In genomic region chr13:110529522-110530311, GRCh38 we compare ENCODE assay signal across 24 cellular contexts. TPM values are rescaled to one million over a fixed set of nuclear protein-coding genes. Genes with fewer than 3 reads are reported as not detected.
DNase-seq lines count a peak whose midpoint lies in the region; ATAC-seq and TF ChIP-seq lines count a peak whose summit lies in the region.
"Had no signal": no experiment of that assay in that cellular context is flagged by ENCODE, and none has a peak within 500 bp of the region (broad histone marks: within the 10 kb centered on the region; RNA-seq: fewer than 3 reads in every experiment).

No MANE protein-coding gene starts in this region.

- H2AFZ ChIP-seq in neuronal stem cell (ENCODE audit: low read length), result no peak overlapping the region
- H2AFZ ChIP-seq: GM23248 had no signal

- DNase-seq in stimulated activated naive CD8-positive, alpha-beta T cell treated with anti-CD3 and anti-CD28 coated beads, Interleukin-15, amount 100 ng/mL, for 72 hours, result no peak
- DNase-seq in stimulated activated naive CD8-positive, alpha-beta T cell treated with anti-CD3 and anti-CD28 coated beads, Interleukin-15, Interleukin-2, amounts not matched to agents 100 U/mL and 50 U/mL, for 24 hours, result no peak
- no peak for DNase-seq in neuronal stem cell (ENCODE audit: low spot score)
- DNase-seq in mesenteric fat pad (ENCODE audit: low spot score), result no peak
- DNase-seq in NCI-H446 (lab: John Stamatoyannopoulos, UW), result no peak
- DNase-seq in glutamatergic neuron, result no peak
- DNase-seq: ACHN; activated CD4-positive, alpha-beta T cell treated with anti-CD3 and anti-CD28 coated beads for 48 hours; activated CD8-positive, alpha-beta memory T cell treated with anti-CD3 and anti-CD28 coated beads, Interleukin-2, amount 50 U/mL, for 48 hours; activated naive CD4-positive, alpha-beta T cell; CD4-positive, CD25-positive, alpha-beta regulatory T cell; cortex of kidney; DMS53; foreskin fibroblast; GM23248; NCI-H1436; NCI-H2171; NCI-H82; T-helper 9 cell had no signal

- H2AK5ac ChIP-seq in neuronal stem cell (ENCODE audit: low read depth, low read length), result peak overlapping the region; percentile 74

- no peak overlapping the region for H2BK15ac ChIP-seq in neuronal stem cell (ENCODE audit: low read length)

- H3K27ac ChIP-seq in gastroesophageal sphincter (peak overlapping the region in 3 of 4 donors; percentile 12 to 76 (median 70)), neuronal stem cell (replicated peaks; ENCODE audit: low read length) (no peak overlapping the region)
- H3K27ac ChIP-seq: GM23248, SK-N-MC had no signal

- no peak overlapping the region for H2BK12ac ChIP-seq in neuronal stem cell (ENCODE audit: low read length)

- no peak overlapping the region for H2BK5ac ChIP-seq in neuronal stem cell (ENCODE audit: low read length)

- H3K36me3 Mint-ChIP-seq in glutamatergic neuron (ENCODE audit: unreplicated experiment), result no peaks in the 10 kb centered on the region
- H3K36me3 Mint-ChIP-seq: CD4-positive, CD25-positive, alpha-beta regulatory T cell; type B pancreatic cell had no signal

- H3K27me3 ChIP-seq in gastroesophageal sphincter (no peaks in the 10 kb centered on the region), neuronal stem cell (ENCODE audit: control insufficient read depth in 3 of 3, insufficient read depth in 3 of 3, low read depth in 1 of 3, low read length in 3 of 3) (peaks cover 0 to 5% (median 0%) of the 10 kb centered on the region in 3 experiments)

- H3K4me3 ChIP-seq in gastroesophageal sphincter, result no peak overlapping the region
- no peak overlapping the region for H3K4me3 ChIP-seq in neuronal stem cell (ENCODE audit: low read length in 2 of 2)
- H3K4me3 ChIP-seq: GM23248, SK-N-MC had no signal

- peaks cover 22% of the 10 kb centered on the region for H3K4me1 Mint-ChIP-seq in stimulated activated naive CD8-positive, alpha-beta T cell treated with anti-CD3 and anti-CD28 coated beads, Interleukin-15, amount 100 ng/mL, for 72 hours
- peaks cover 8% of the 10 kb centered on the region for H3K4me1 Mint-ChIP-seq in glutamatergic neuron (ENCODE audit: low read depth, unreplicated experiment)

- no peak overlapping the region for H3K4ac ChIP-seq in neuronal stem cell (ENCODE audit: low read length)

- TF ChIP-seq CTCF in gastroesophageal sphincter (IDR thresholded peaks at IDR 0.05) (no peak), glutamatergic neuron (IDR thresholded peaks at IDR 0.05; ENCODE audit: partially characterized antibody, unreplicated experiment) (no peak)

- no peak overlapping the region for H4K8ac ChIP-seq in neuronal stem cell (ENCODE audit: low read depth, low read length)

- no peak overlapping the region for H3K4me3 Mint-ChIP-seq in stimulated activated naive CD8-positive, alpha-beta T cell treated with anti-CD3 and anti-CD28 coated beads, Interleukin-15, amount 100 ng/mL, for 72 hours
- H3K4me3 Mint-ChIP-seq in glutamatergic neuron (ENCODE audit: unreplicated experiment), result no peak overlapping the region
- H3K4me3 Mint-ChIP-seq: CD4-positive, CD25-positive, alpha-beta regulatory T cell; naive thymus-derived CD8-positive, alpha-beta T cell; type B pancreatic cell had no signal

- 89 to 100% methylated on average over 1 to 3 of the region's 23 CpGs for WGBS in gastroesophageal sphincter (ENCODE audit: low coverage in 1 of 2), 2 donors
- no CpG with 5 or more reads among the region's 23 CpGs for WGBS in neuronal stem cell (ENCODE audit: extremely low coverage in 2 of 2, insufficient read length in 2 of 2, insufficient replicate concordance in 1 of 2), 2 donors

- H3K14ac ChIP-seq in neuronal stem cell (ENCODE audit: low read length), result peak overlapping the region; percentile 92

- H3K9me3 Mint-ChIP-seq in stimulated activated naive CD8-positive, alpha-beta T cell treated with anti-CD3 and anti-CD28 coated beads, Interleukin-15, amount 100 ng/mL, for 72 hours, result no peaks in the 10 kb centered on the region
- no peaks in the 10 kb centered on the region for H3K9me3 Mint-ChIP-seq in glutamatergic neuron (ENCODE audit: unreplicated experiment)
- H3K9me3 Mint-ChIP-seq: type B pancreatic cell had no signal

- H3K79me1 ChIP-seq in neuronal stem cell (ENCODE audit: low read depth, low read length), result peaks cover 2% of the 10 kb centered on the region

- no peak overlapping the region for H2BK120ac ChIP-seq in neuronal stem cell (ENCODE audit: low read depth, low read length)

- H3K4me1 ChIP-seq in gastroesophageal sphincter (peaks cover 0 to 68% (median 3%) of the 10 kb centered on the region in 3 donors), neuronal stem cell (ENCODE audit: control insufficient read depth in 2 of 2, insufficient read depth in 1 of 2, low read depth in 1 of 2, low read length in 2 of 2) (peaks cover 3 to 7% of the 10 kb centered on the region in 2 donors)

- ATAC-seq in stimulated activated naive CD8-positive, alpha-beta T cell treated with anti-CD3 and anti-CD28 coated beads, Interleukin-15, amount 100 ng/mL, for 72 hours, result peak; percentile 54
- no peak for ATAC-seq in stimulated activated naive CD8-positive, alpha-beta T cell treated with anti-CD3 and anti-CD28 coated beads, Interleukin-15, Interleukin-2, amounts not matched to agents 100 U/mL and 50 U/mL, for 24 hours
- ATAC-seq in gastroesophageal sphincter (no peak), GM19324 (IDR thresholded peaks at IDR 0.05; ENCODE audit: low FRiP score, unreplicated experiment) (no peak)
- ATAC-seq: naive thymus-derived CD8-positive, alpha-beta T cell had no signal

- no peak overlapping the region for H3K23ac ChIP-seq in neuronal stem cell (ENCODE audit: low read depth, low read length, poor library complexity)

- peaks cover 15% of the 10 kb centered on the region for H3K27me3 Mint-ChIP-seq in stimulated activated naive CD8-positive, alpha-beta T cell treated with anti-CD3 and anti-CD28 coated beads, Interleukin-15, amount 100 ng/mL, for 72 hours
- H3K27me3 Mint-ChIP-seq in glutamatergic neuron (ENCODE audit: unreplicated experiment), result peaks cover 2% of the 10 kb centered on the region
- H3K27me3 Mint-ChIP-seq: CD4-positive, CD25-positive, alpha-beta regulatory T cell; type B pancreatic cell had no signal

- TF ChIP-seq EP300 in gastroesophageal sphincter (IDR thresholded peaks at IDR 0.05), result no peak

- no peak overlapping the region for H3K27ac Mint-ChIP-seq in stimulated activated naive CD8-positive, alpha-beta T cell treated with anti-CD3 and anti-CD28 coated beads, Interleukin-15, amount 100 ng/mL, for 72 hours
- no peak overlapping the region for H3K27ac Mint-ChIP-seq in glutamatergic neuron (ENCODE audit: unreplicated experiment)
- H3K27ac Mint-ChIP-seq: CD4-positive, CD25-positive, alpha-beta regulatory T cell had no signal

- H3K9me3 ChIP-seq in gastroesophageal sphincter (no peaks in the 10 kb centered on the region), neuronal stem cell (replicated peaks in 1 of 2; ENCODE audit: control insufficient read depth in 2 of 2, insufficient read depth in 1 of 2, low read depth in 1 of 2, low read length in 2 of 2) (peaks cover 0 to 17% of the 10 kb centered on the region in 2 donors)

- no peak overlapping the region for H4K91ac ChIP-seq in neuronal stem cell (ENCODE audit: low read depth, low read length, poor library complexity)

- H3K18ac ChIP-seq in neuronal stem cell (ENCODE audit: low read length), result no peak overlapping the region

- no peaks in the 10 kb centered on the region for H3K36me3 ChIP-seq in gastroesophageal sphincter
- no peaks in the 10 kb centered on the region for H3K36me3 ChIP-seq in neuronal stem cell (replicated peaks in 1 of 2; ENCODE audit: control insufficient read depth in 2 of 2, insufficient read depth in 2 of 2, low read length in 2 of 2)

- no peak overlapping the region for H3K9ac ChIP-seq in neuronal stem cell (ENCODE audit: low read depth, low read length, poor library complexity)
- H3K9ac ChIP-seq: GM23248 had no signal

- H3K4me2 ChIP-seq in neuronal stem cell (ENCODE audit: insufficient read depth, low read length, poor library complexity, severe bottlenecking), result no peak overlapping the region

- TF ChIP-seq POLR2A in gastroesophageal sphincter (IDR thresholded peaks at IDR 0.05), result no peak

RNA-seq across cellular contexts. Expression of gene RAB20, which starts 31.8 kb away (rescaled TPM):
- 10 to 100 TPM in 3 of 4 donors, 1 to 10 TPM in 1; 8.7 to 32.8 (median 18.4) TPM for total RNA-seq in gastroesophageal sphincter
- polyA plus RNA-seq in neuronal stem cell (2013, experiment 1 of 2), result 0.56 TPM
- polyA plus RNA-seq in neuronal stem cell (2013, experiment 2 of 2), result 0.76 TPM
- total RNA-seq in mesenteric fat pad, result 61.6 TPM
- total RNA-seq in glutamatergic neuron (ENCODE audit: unreplicated experiment), result 1.7 TPM
- total RNA-seq: CD4-positive, CD25-positive, alpha-beta regulatory T cell had no signal
